8 cellular contexts compared by ENCODE assay signal in the genomic region with DNA sequence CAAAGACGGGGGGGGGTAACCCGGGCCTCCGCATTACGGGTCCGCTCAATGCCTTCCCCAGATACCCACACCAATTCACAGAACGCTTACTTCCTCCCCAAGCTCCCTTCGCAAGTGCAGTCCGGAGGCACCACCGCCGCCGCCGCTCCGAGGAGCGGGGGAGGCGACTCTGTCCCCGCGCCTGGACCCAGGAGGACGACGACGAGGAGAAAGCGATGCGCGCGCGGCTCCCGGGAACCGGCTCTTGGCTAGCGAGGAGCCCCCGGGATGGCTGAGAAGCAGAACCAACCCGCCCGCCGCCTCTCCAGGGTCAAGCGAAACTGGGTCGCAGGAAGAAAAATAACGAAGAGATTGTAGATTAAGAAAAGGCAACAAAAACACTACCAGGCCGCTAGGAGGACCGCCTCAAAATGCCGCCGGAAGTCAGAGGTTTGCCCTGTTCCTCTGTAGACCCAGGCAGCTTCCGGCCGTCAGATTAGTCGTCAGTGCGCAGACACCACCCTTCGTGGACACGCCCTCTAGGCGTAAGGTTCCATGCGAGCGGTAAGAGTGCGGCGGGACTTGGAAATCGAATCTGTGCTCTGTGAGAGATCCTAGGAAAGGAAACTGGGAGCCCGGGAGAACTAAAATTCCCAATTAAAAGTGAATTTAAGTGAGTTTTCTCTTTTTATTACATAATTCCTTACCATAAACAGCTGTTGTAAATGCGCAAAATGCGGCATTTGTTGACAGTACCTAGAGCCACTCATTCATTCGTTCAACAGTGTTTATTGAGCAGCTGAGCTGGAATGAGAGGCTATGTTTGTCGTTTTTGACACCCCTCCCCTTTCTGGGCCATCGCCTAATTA. TPM values are rescaled to one million over a fixed set of nuclear protein-coding genes. Genes with fewer than 3 reads are reported as not detected.
DNase-seq lines count a peak whose midpoint lies in the region; ATAC-seq and TF ChIP-seq lines count a peak whose summit lies in the region.

Gene ZC3H13 (minus strand): TSS at position 433 of the 848 bp plus-strand sequence. CDS start 7,239 bp downstream, outside the sequence.

- H3K4me2 ChIP-seq in KMS-11 = peak within 1 kb of the TSS; percentile 82

- no peaks in the 10 kb centered on the region for H3K27me3 ChIP-seq in KMS-11 (ENCODE audit: insufficient read depth, low read depth)
- H3K27me3 ChIP-seq in Panc1 (ENCODE audit: control insufficient read depth, insufficient read depth, low read length) = no peaks in the 10 kb centered on the region
- H3K27me3 ChIP-seq in muscle layer of colon (ENCODE audit: control insufficient read depth in 1 of 2, insufficient read depth in 2 of 2, low read length in 2 of 2) = no peaks in the 10 kb centered on the region

- peaks cover 10% of the 10 kb centered on the region for H3K27me3 Mint-ChIP-seq in activated T-cell treated with anti-CD3 and anti-CD28 coated beads, Interleukin-2, amount 50 U/mL, for 4 hours (ENCODE audit: low read depth)

- peak; percentile 35 for TF ChIP-seq CTCF in KMS-11 (conservative IDR thresholded peaks at IDR 0.05; ENCODE audit: low read depth, low read length)
- 0 out of 2 replicates have a peak, but pooled peaks have one; percentile 11 for TF ChIP-seq CTCF in Panc1 (IDR thresholded peaks at IDR 0.05)

- in situ Hi-C loops in Panc1 (cut with HindIII; ENCODE audit: low pct_unique_long_range_greater_than_20kb, low sequenced_read_pairs) = no loop called here

- peaks cover 36% of the 10 kb centered on the region for H3K4me1 Mint-ChIP-seq in activated T-cell treated with anti-CD3 and anti-CD28 coated beads, Interleukin-2, amount 50 U/mL, for 4 hours (ENCODE audit: low read depth)

- CTCF ChIA-PET in Panc1 (lab: Charles Lee) = no interaction called here

- H3K9me3 Mint-ChIP-seq in activated T-cell treated with anti-CD3 and anti-CD28 coated beads, Interleukin-2, amount 50 U/mL, for 4 hours = no peaks in the 10 kb centered on the region

- H4K20me1 ChIP-seq in KMS-11 (ENCODE audit: insufficient read depth) = no peaks in the 10 kb centered on the region

- intact Hi-C loops in Panc1 (cut with micrococcal nuclease; ENCODE audit: unreplicated experiment) = no loop called here

- H3K9me3 ChIP-seq in Panc1 (ENCODE audit: control insufficient read depth, insufficient read depth, low read depth, low read length) (no peaks in the 10 kb centered on the region), muscle layer of colon (ENCODE audit: low read length) (no peaks in the 10 kb centered on the region)

- H3K4me1 ChIP-seq in KMS-11 (ENCODE audit: low read depth, poor library complexity, severe bottlenecking) (peaks cover 21% of the 10 kb centered on the region), Panc1 (ENCODE audit: control insufficient read depth, insufficient read depth, low read length) (peaks cover 9% of the 10 kb centered on the region; the same call in 1 of the 2 replicates), muscle layer of colon (ENCODE audit: insufficient read depth, low read length) (peaks cover 14% of the 10 kb centered on the region)

- H2AFZ ChIP-seq in KMS-11 (ENCODE audit: low read depth) = peak within 1 kb of the TSS; percentile 93

- H3K4me3 ChIP-seq in KMS-11 (IDR thresholded peaks at IDR 0.05; ENCODE audit: insufficient read depth, low read depth, low read length) (no peak within 1 kb of the TSS), Panc1 (ENCODE audit: low read depth in 2 of 2, low read length in 2 of 2) (peak within 1 kb of the TSS; percentile 89 to 90), muscle layer of colon (ENCODE audit: low read depth in 1 of 2, low read length in 2 of 2) (peak within 1 kb of the TSS; percentile 78 to 88)

- DNase-seq in DMS79 treated with DMSO at 0.1 percent for 48 hours (lab: John Stamatoyannopoulos, UW) = peak; percentile 85
- DNase-seq in Panc1 (ENCODE audit: low read depth, low spot score) = peak; percentile 64
- DNase-seq in activated T-cell treated with anti-CD3 and anti-CD28 coated beads, Interleukin-2, amount 50 U/mL, for 4 hours = peak; percentile 85
- peak; percentile 80 for DNase-seq in stimulated activated CD8-positive, alpha-beta memory T cell treated with anti-CD3 and anti-CD28 coated beads, Interleukin-7, amount 100 ng/mL, for 24 hours (ENCODE audit: low read depth)

- ATAC-seq in GM21723 (IDR thresholded peaks at IDR 0.05; ENCODE audit: unreplicated experiment) = peak; percentile 99
- ATAC-seq in Panc1 = peak; percentile 100
- ATAC-seq in activated T-cell treated with anti-CD3 and anti-CD28 coated beads, Interleukin-2, amount 50 U/mL, for 4 hours = peak; percentile 99 to 100
- peak; percentile 100 for ATAC-seq in esophagus mucosa

- H3K36me3 Mint-ChIP-seq in activated T-cell treated with anti-CD3 and anti-CD28 coated beads, Interleukin-2, amount 50 U/mL, for 4 hours (ENCODE audit: insufficient read depth) = peaks cover 2% of the 10 kb centered on the region

- BruUV-seq in Panc1 (replicated peaks; lab: Mats Ljungman, UMichigan) = no TSS peak

- POLR2A ChIA-PET in Panc1 (lab: Charles Lee) = interaction anchor here (0.6 to 0.7 kb wide), 3 partner anchors 15 to 430 kb away, joined by 3 to 5 read pairs (median 3); no protein-coding TSS in a partner anchor

- H3K36me3 ChIP-seq in KMS-11 (ENCODE audit: insufficient read depth) = no peaks in the 10 kb centered on the region
- no peaks in the 10 kb centered on the region; the same call in 1 of the 2 replicates for H3K36me3 ChIP-seq in Panc1 (ENCODE audit: control insufficient read depth, insufficient read depth, low read length)
- no peaks in the 10 kb centered on the region for H3K36me3 ChIP-seq in muscle layer of colon (ENCODE audit: insufficient read depth, low read length)

- peak within 1 kb of the TSS; percentile 91 for H3K4me3 Mint-ChIP-seq in activated T-cell treated with anti-CD3 and anti-CD28 coated beads, Interleukin-2, amount 50 U/mL, for 4 hours

- H3K79me2 ChIP-seq in KMS-11 (ENCODE audit: insufficient read depth, low read depth) = peaks cover 43% of the 10 kb centered on the region

- H3K9ac ChIP-seq in KMS-11 (peak within 1 kb of the TSS; percentile 82), muscle layer of colon (ENCODE audit: low read length) (peak within 1 kb of the TSS; percentile 85)

- peak within 1 kb of the TSS; percentile 91 for H3K27ac ChIP-seq in KMS-11
- H3K27ac ChIP-seq in Panc1 (ENCODE audit: low read length) = peak within 1 kb of the TSS; percentile 82
- H3K27ac ChIP-seq in muscle layer of colon (ENCODE audit: low read depth, low read length) = peak within 1 kb of the TSS; percentile 74

RNA-seq across cellular contexts. Expression of gene ZC3H13, which starts in this region (rescaled TPM):
- total RNA-seq in Panc1 (2021; ENCODE audit: unreplicated experiment) (25.3 TPM), esophagus mucosa (22.1 TPM)
- 13.1 TPM for polyA plus RNA-seq in Panc1 (2012; ENCODE audit: insufficient read length)
- total RNA-seq in activated T-cell treated with anti-CD3 and anti-CD28 coated beads, Interleukin-2, amount 50 U/mL, for 4 hours = 10 to 100 TPM; 52.2 to 59.7 (median 56.1) TPM
